9 cellular contexts compared by ENCODE assay signal in the genomic region with DNA sequence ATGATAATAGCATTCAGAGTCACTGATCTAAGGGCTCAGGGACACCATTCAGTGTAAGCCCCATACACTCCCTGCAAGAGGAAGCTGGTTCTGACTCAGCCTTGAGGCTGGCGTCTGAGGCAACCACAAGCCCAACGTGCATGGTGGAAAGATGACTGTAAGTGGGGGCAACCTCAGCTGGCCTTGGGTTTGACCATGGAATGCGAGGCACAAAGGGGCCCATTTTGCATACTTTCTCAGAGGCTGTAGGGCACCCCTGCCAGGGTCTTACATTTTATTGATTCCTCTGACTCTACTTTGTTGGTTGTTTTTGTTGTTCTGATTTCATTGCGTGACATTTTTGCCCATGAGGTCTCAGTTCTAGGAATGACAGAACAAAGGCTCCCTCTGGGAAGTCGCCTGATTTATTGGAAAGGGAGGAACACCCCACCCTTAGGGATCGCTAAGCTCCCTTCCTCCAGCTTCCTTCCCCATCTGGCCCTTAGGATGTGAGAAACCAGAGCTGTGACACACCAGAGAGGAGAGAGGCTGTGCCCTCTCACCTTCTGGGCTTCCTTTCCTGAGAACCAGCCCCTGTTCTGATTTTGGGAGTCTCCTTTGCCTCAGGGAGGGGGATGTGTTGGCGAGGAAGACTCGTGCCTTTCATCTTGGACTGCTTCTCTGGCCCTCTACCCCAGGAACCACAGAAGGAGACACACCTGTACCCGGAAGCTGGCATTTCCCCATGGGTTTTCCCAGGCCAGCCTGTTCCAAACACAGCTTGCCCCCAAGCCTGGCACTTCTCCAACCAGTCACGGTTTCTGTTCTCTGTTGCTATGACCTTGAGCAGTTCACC. TPM values are rescaled to one million over a fixed set of nuclear protein-coding genes. Genes with fewer than 3 reads are reported as not detected.
DNase-seq lines count a peak whose midpoint lies in the region; ATAC-seq and TF ChIP-seq lines count a peak whose summit lies in the region.
"Had no signal": no experiment of that assay in that cellular context is flagged by ENCODE, and none has a peak within 500 bp of the region (broad histone marks: within the 10 kb centered on the region; RNA-seq: fewer than 3 reads in every experiment).

No MANE protein-coding gene starts in this region.

- no peak overlapping the region for H2AK5ac ChIP-seq in H9 (ENCODE audit: insufficient read length, low read length)

- H3K9me3 ChIP-seq in duodenal mucosa (ENCODE audit: control insufficient read depth in 1 of 2, low read length in 2 of 2) (no peaks in the 10 kb centered on the region), parathyroid adenoma (ENCODE audit: control insufficient read depth, low read length) (no peaks in the 10 kb centered on the region), H9 (ENCODE audit: control insufficient read depth, low read depth, low read length) (no peaks in the 10 kb centered on the region)

- peak overlapping the region; percentile 12 to 39 for H3K9ac ChIP-seq in duodenal mucosa (ENCODE audit: low read depth in 1 of 2, low read length in 2 of 2)
- H3K9ac ChIP-seq in parathyroid adenoma, result no peak overlapping the region
- no peak overlapping the region for H3K9ac ChIP-seq in H9 (ENCODE audit: extremely low read depth, insufficient read length, low read length)

- H3K4me3 ChIP-seq in duodenal mucosa (ENCODE audit: low read depth in 1 of 2, low read length in 2 of 2), result peak overlapping the region in 1 of 2 donors; percentile 2
- no peak overlapping the region for H3K4me3 ChIP-seq in parathyroid adenoma (ENCODE audit: low read depth, low read length)

- H3K27me3 ChIP-seq in duodenal mucosa (ENCODE audit: control insufficient read depth in 1 of 2, insufficient read depth in 2 of 2, low read length in 2 of 2) (peaks cover 0 to 5% of the 10 kb centered on the region in 2 donors), parathyroid adenoma (ENCODE audit: control insufficient read depth, insufficient read depth, low read length) (no peaks in the 10 kb centered on the region), H9 (ENCODE audit: insufficient read depth, low read length) (no peaks in the 10 kb centered on the region)

- WGBS in H9 (ENCODE audit: extremely low coverage, insufficient read length, low lambda C conversion rate), result no CpG with 5 or more reads among the region's 10 CpGs

- H3K79me1 ChIP-seq in H9 (ENCODE audit: insufficient read depth, low read depth, low read length, poor library complexity, severe bottlenecking), result no peaks in the 10 kb centered on the region

- POLR2A ChIA-PET in T-cell (lab: Charles Lee), result no interaction called here

- H3K27ac Mint-ChIP-seq in T-cell (peak overlapping the region in 1 of 2 donors; percentile 51), H9 (peak overlapping the region in 1 of 3 experiments; percentile 93; a peak in 1 of 7 replicates)

- ATAC-seq in GM19025 (IDR thresholded peaks at IDR 0.05; ENCODE audit: low read depth, unreplicated experiment), result peak; percentile 54
- ATAC-seq in HG03521 (IDR thresholded peaks at IDR 0.05; ENCODE audit: unreplicated experiment), result peak; percentile 52
- peak; percentile 66 to 86 (median 78) for ATAC-seq in T-cell (replicated peaks in 1 of 4)

- H3K4me1 Mint-ChIP-seq in T-cell (peaks cover 33 to 64% (median 43%) of the 10 kb centered on the region in 3 donors), H9 (peaks cover 7 to 16% of the 10 kb centered on the region in 2 experiments)

- no peak overlapping the region for H2BK120ac ChIP-seq in H9 (ENCODE audit: low read depth, low read length, poor library complexity, severe bottlenecking)

- no peak overlapping the region for H3K56ac ChIP-seq in H9 (ENCODE audit: insufficient read length, low read depth, low read length)

- H3K4ac ChIP-seq in H9 (ENCODE audit: low read depth, low read length), result no peak overlapping the region

- no peak overlapping the region for H4K8ac ChIP-seq in H9 (replicated peaks; ENCODE audit: insufficient read length, low read depth, low read length)

- DNase-seq in Ammon's horn (ENCODE audit: low spot score) (peak; percentile 52), T-cell (peak in 12 of 34 experiments; percentile 10 to 45 (median 20)), NCI-H1105 (lab: John Stamatoyannopoulos, UW) (no peak), H9 (no peak)

- H3K4me3 Mint-ChIP-seq in T-cell, result no peak overlapping the region
- H3K4me3 Mint-ChIP-seq in H9, result peak overlapping the region in 1 of 2 experiments; percentile 43; a peak in 1 of 5 replicates
- H3K4me3 Mint-ChIP-seq: neural crest cell had no signal

- CTCF ChIA-PET in T-cell (lab: Charles Lee), result no interaction called here

- no peak for TF ChIP-seq CTCF in parathyroid adenoma (IDR thresholded peaks at IDR 0.05)
- no peak for TF ChIP-seq CTCF in H9 (conservative IDR thresholded peaks at IDR 0.05)

- H3T11ph ChIP-seq in H9 (ENCODE audit: low read length), result no peak overlapping the region

- H2BK12ac ChIP-seq in H9 (ENCODE audit: insufficient read length, low read depth, low read length), result no peak overlapping the region

- H4K5ac ChIP-seq in H9 (ENCODE audit: insufficient read length, low read depth, low read length), result no peak overlapping the region

- H2BK20ac ChIP-seq in H9 (ENCODE audit: low read depth, low read length, poor library complexity, severe bottlenecking), result no peak overlapping the region

- H3K79me2 ChIP-seq in parathyroid adenoma (no peaks in the 10 kb centered on the region), H9 (ENCODE audit: insufficient read depth, low read length) (no peaks in the 10 kb centered on the region)

- no peak overlapping the region for H2BK5ac ChIP-seq in H9 (ENCODE audit: insufficient read length, low read length)

- H3K27me3 Mint-ChIP-seq in T-cell (peaks cover 31 to 35% of the 10 kb centered on the region in 2 donors), H9 (ENCODE audit: low read depth) (peaks cover 26% of the 10 kb centered on the region)

- H2AFZ ChIP-seq in parathyroid adenoma (peak overlapping the region; percentile 28), H9 (ENCODE audit: low read length) (no peak overlapping the region)

- no peaks in the 10 kb centered on the region for H3K23me2 ChIP-seq in H9 (ENCODE audit: insufficient read length, low read depth, low read length, poor library complexity, severe bottlenecking)

- H4K20me1 ChIP-seq in H9 (ENCODE audit: control insufficient read depth, insufficient read depth, insufficient read length), result no peaks in the 10 kb centered on the region

- H3K4me2 ChIP-seq in parathyroid adenoma (ENCODE audit: low read length), result no peak overlapping the region
- H3K4me2 ChIP-seq in H9 (ENCODE audit: insufficient read depth, insufficient read length, low read length), result no peak overlapping the region

- H3K23ac ChIP-seq in H9 (ENCODE audit: insufficient read length, low read depth, low read length), result no peak overlapping the region

- H3K36me3 ChIP-seq in duodenal mucosa (ENCODE audit: control insufficient read depth in 1 of 2, insufficient read depth in 2 of 2, low read length in 2 of 2), result no peaks in the 10 kb centered on the region
- H3K36me3 ChIP-seq in parathyroid adenoma (ENCODE audit: control insufficient read depth, insufficient read depth, low read length), result no peaks in the 10 kb centered on the region

- H4K91ac ChIP-seq in H9 (ENCODE audit: insufficient read length, low read depth, low read length), result no peak overlapping the region

- H3K18ac ChIP-seq in H9 (ENCODE audit: insufficient read length, low read depth, low read length), result no peak overlapping the region

- H3K36me3 Mint-ChIP-seq in T-cell (no peaks in the 10 kb centered on the region), H9 (ENCODE audit: insufficient read depth in 1 of 3, low read depth in 3 of 3) (no peaks in the 10 kb centered on the region)

- H3K27ac ChIP-seq in duodenal mucosa (ENCODE audit: low read depth, low read length), result peak overlapping the region; percentile 33
- H3K27ac ChIP-seq in parathyroid adenoma, result peak overlapping the region; percentile 59
- H3K27ac ChIP-seq in H9 (ENCODE audit: insufficient read length, low read depth, low read length), result no peak overlapping the region

- no peaks in the 10 kb centered on the region for H3K9me3 Mint-ChIP-seq in T-cell
- H3K9me3 Mint-ChIP-seq in H9, result no peaks in the 10 kb centered on the region
- H3K9me3 Mint-ChIP-seq: neural crest cell had no signal

- H2BK15ac ChIP-seq in H9 (ENCODE audit: low read depth, low read length), result no peak overlapping the region

- H3K14ac ChIP-seq in H9 (ENCODE audit: insufficient read depth, low read length), result no peak overlapping the region

- H3K4me1 ChIP-seq in duodenal mucosa (ENCODE audit: control insufficient read depth in 1 of 2, insufficient read depth in 2 of 2, low read length in 2 of 2) (peaks cover 41 to 49% of the 10 kb centered on the region in 2 donors), parathyroid adenoma (peaks cover 2% of the 10 kb centered on the region), H9 (ENCODE audit: insufficient read depth, low read length) (no peaks in the 10 kb centered on the region)

RNA-seq across cellular contexts. Expression of a gene that starts 5.6 kb away (rescaled TPM):
- total RNA-seq in T-cell (10 to 100 TPM; 10.5 to 36.7 (median 12.5) TPM), H9 (2021) (not detected in 2 replicates)
- total RNA-seq: neural crest cell had no signal

RNA-seq across cellular contexts. Expression of a gene that starts 52.8 kb away (rescaled TPM):
- total RNA-seq in T-cell, result under 1 TPM in 2 of 5 donors, not detected in 3; 0.13 to 0.50 TPM
- 3.0 and 3.1 TPM in 2 replicates for total RNA-seq in H9 (2021)

Comparison
In these comparisons a context has a peak if more than half of its experiments do, and no peak if none do; other contexts are left out.
1. H3K9ac ChIP-seq: peak in duodenal mucosa (2 of 2); none in parathyroid adenoma (single experiment) and H9 (single experiment).
2. RNA of a gene that starts 5.6 kb away (total RNA-seq): 10.5 to 36.7 TPM in T-cell; not detected in H9; every median in the first group is over 10 times any median in the second.
3. Peak in every context shown above with its lines, with median percentiles within 50 percentile points of each other: ATAC-seq.